In genomic region chr1:5746611-5747427, GRCh38 we compare ENCODE assay signal across 18 cellular contexts.
DNase-seq lines count a peak whose midpoint lies in the region; TF ChIP-seq lines count a peak whose summit lies in the region.
"Had no signal": no experiment of that assay in that cellular context is flagged by ENCODE, and none has a peak within 500 bp of the region (broad histone marks: within the 10 kb centered on the region; RNA-seq: fewer than 3 reads in every experiment).

No MANE protein-coding gene starts in this region.

- H3K4me1 ChIP-seq in Peyer's patch = no peaks in the 10 kb centered on the region
- H3K4me1 ChIP-seq in esophagus muscularis mucosa = peaks cover 0 to 16% (median 3%) of the 10 kb centered on the region in 4 donors
- H3K4me1 ChIP-seq: ascending aorta, SJCRH30 had no signal

- H3K36me3 ChIP-seq in Peyer's patch = no peaks in the 10 kb centered on the region
- H3K36me3 ChIP-seq in esophagus muscularis mucosa = no peaks in the 10 kb centered on the region
- H3K36me3 ChIP-seq: ascending aorta, SJCRH30 had no signal

- TF ChIP-seq POLR2A in Peyer's patch (IDR thresholded peaks at IDR 0.05) = no peak
- TF ChIP-seq POLR2A in esophagus muscularis mucosa (IDR thresholded peaks at IDR 0.05; ENCODE audit: low read depth) = no peak

- H3K27me3 ChIP-seq in Peyer's patch = no peaks in the 10 kb centered on the region
- peaks cover 0 to 94% (median 4%) of the 10 kb centered on the region in 4 donors for H3K27me3 ChIP-seq in esophagus muscularis mucosa
- H3K27me3 ChIP-seq: ascending aorta had no signal

- H3K9me3 ChIP-seq in Peyer's patch (no peaks in the 10 kb centered on the region), esophagus muscularis mucosa (no peaks in the 10 kb centered on the region)
- H3K9me3 ChIP-seq: ascending aorta, SJCRH30 had no signal

- intact Hi-C loops in esophagus muscularis mucosa (cut with DNase I) = loop anchor here (5.0 kb wide), 1 partner anchor 235 kb away; no protein-coding TSS in a partner anchor

- H3K4me3 ChIP-seq in Peyer's patch = no peak overlapping the region
- no peak overlapping the region for H3K4me3 ChIP-seq in esophagus muscularis mucosa
- H3K4me3 ChIP-seq: ascending aorta, SJCRH30 had no signal

- DNase-seq in NCI-H748 (lab: John Stamatoyannopoulos, UW; ENCODE audit: unreplicated experiment) = peak; percentile 57
- no peak for DNase-seq in NCI-H748 treated with DMSO at 0.1 percent for 48 hours (lab: John Stamatoyannopoulos, UW)
- DNase-seq in DMS153 treated with DMSO at 0.1 percent for 48 hours (lab: John Stamatoyannopoulos, UW; ENCODE audit: unreplicated experiment) = peak; percentile 19
- DNase-seq in Peyer's patch = peak in 2 of 3 donors; percentile 28 to 30
- peak; percentile 60 for DNase-seq in mesenteric fat pad (ENCODE audit: low spot score)
- no peak for DNase-seq in ecto neural progenitor cell (ENCODE audit: low spot score)
- DNase-seq in esophagus muscularis mucosa (ENCODE audit: extremely low spot score) = no peak
- no peak for DNase-seq in NCI-H1694 (lab: John Stamatoyannopoulos, UW)
- DNase-seq: ACHN; activated CD4-positive, alpha-beta memory T cell treated with anti-CD3 and anti-CD28 coated beads for 36 hours; activated naive CD4-positive, alpha-beta T cell treated with anti-CD3 and anti-CD28 coated beads, Interleukin-2, amount 10 ng/mL, durations not matched to agents 7 days and 5 days; activated T-cell treated with anti-CD3 and anti-CD28 coated beads for 4 hours; CD4-positive, CD25-positive, alpha-beta regulatory T cell; NCI-H1092; NCI-H446 treated with DMSO at 0.1 percent for 48 hours; SJCRH30; T-helper 17 cell had no signal

- H3K27ac ChIP-seq in Peyer's patch (no peak overlapping the region), esophagus muscularis mucosa (replicated peaks in 1 of 4) (no peak overlapping the region)
- H3K27ac ChIP-seq: ascending aorta, SJCRH30 had no signal

- 53% methylated on average over 11 of the region's 15 CpGs for WGBS in esophagus muscularis mucosa

- TF ChIP-seq CTCF in Peyer's patch (IDR thresholded peaks at IDR 0.05) (no peak), esophagus muscularis mucosa (IDR thresholded peaks at IDR 0.05) (no peak)

- TF ChIP-seq EP300 in esophagus muscularis mucosa (IDR thresholded peaks at IDR 0.05) = no peak

Comparison
In these comparisons a context has a peak if more than half of its experiments do, and no peak if none do; other contexts are left out.
1. DNase-seq: peak in NCI-H748 (single experiment), DMS153 treated with DMSO at 0.1 percent for 48 hours (single experiment), Peyer's patch (2 of 3) and mesenteric fat pad (single experiment); none in NCI-H748 treated with DMSO at 0.1 percent for 48 hours (single experiment), ecto neural progenitor cell (single experiment), esophagus muscularis mucosa (single experiment) and NCI-H1694 (single experiment).